In genomic region chr14:81435578-81436295, GRCh38 we compare ENCODE assay signal across 8 cellular contexts. TPM values are rescaled to one million over a fixed set of nuclear protein-coding genes. Genes with fewer than 3 reads are reported as not detected.
DNase-seq lines count a peak whose midpoint lies in the region; ATAC-seq and TF ChIP-seq lines count a peak whose summit lies in the region.

No MANE protein-coding gene starts in this region.

- ATAC-seq in GM21723 (IDR thresholded peaks at IDR 0.05; ENCODE audit: unreplicated experiment) (peak; percentile 43), T-helper 17 cell (peak; percentile 60)

- H3K27me3 Mint-ChIP-seq in T-helper 17 cell = peaks cover 79% of the 10 kb centered on the region
- H3K27me3 Mint-ChIP-seq in chondrocyte (ENCODE audit: low read depth) = peaks cover 78% of the 10 kb centered on the region

- no peaks in the 10 kb centered on the region for H3K36me3 ChIP-seq in kidney epithelial cell (ENCODE audit: control insufficient read depth, insufficient read depth, low read length)

- H3K4me3 ChIP-seq in kidney epithelial cell (ENCODE audit: low read depth, low read length) = peak overlapping the region; percentile 55

- peak overlapping the region; percentile 91 for H3K4me3 Mint-ChIP-seq in T-helper 17 cell
- H3K4me3 Mint-ChIP-seq in chondrocyte (ENCODE audit: unreplicated experiment) = peak overlapping the region; percentile 43

- TF ChIP-seq CTCF in chondrocyte (IDR thresholded peaks at IDR 0.05) (no peak), kidney epithelial cell (IDR thresholded peaks at IDR 0.05; ENCODE audit: insufficient read depth, low read length, poor library complexity, severe bottlenecking) (no peak)

- peaks cover 2% of the 10 kb centered on the region for H3K36me3 Mint-ChIP-seq in T-helper 17 cell (ENCODE audit: low read depth)
- no peaks in the 10 kb centered on the region for H3K36me3 Mint-ChIP-seq in chondrocyte (ENCODE audit: low read depth)

- in situ Hi-C loops in KBM-7 (cut with MboI; ENCODE audit: low pct_unique_long_range_greater_than_20kb, low sequenced_read_pairs) = no loop called here

- no peaks in the 10 kb centered on the region for H3K9me3 Mint-ChIP-seq in chondrocyte (ENCODE audit: low read depth)

- peaks cover 12% of the 10 kb centered on the region for H3K4me1 Mint-ChIP-seq in T-helper 17 cell
- peaks cover 10% of the 10 kb centered on the region for H3K4me1 Mint-ChIP-seq in chondrocyte (ENCODE audit: low read depth)

- H3K9me3 ChIP-seq in T-helper 17 cell (ENCODE audit: control insufficient read depth, low read length, poor library complexity, severe bottlenecking) = no peaks in the 10 kb centered on the region

- DNase-seq in EH (ENCODE audit: low read depth) (peak; percentile 19), KBM-7 (peak; percentile 76), T-helper 17 cell (no peak), chondrocyte (ENCODE audit: low spot score) (no peak), kidney epithelial cell (ENCODE audit: low read depth) (peak; percentile 45), A172 (ENCODE audit: low spot score) (no peak)
- DNase-seq in stimulated activated CD4-positive, alpha-beta T cell treated with anti-CD3 and anti-CD28 coated beads, Interleukin-12 subunit alpha, Interleukin-12 subunit beta, amount 100 ng/mL, for 4 hours = peak; percentile 3

- H3K27ac Mint-ChIP-seq in T-helper 17 cell (no peak overlapping the region), chondrocyte (ENCODE audit: unreplicated experiment) (no peak overlapping the region)

- peaks cover 15% of the 10 kb centered on the region for H3K27me3 ChIP-seq in kidney epithelial cell (ENCODE audit: control insufficient read depth, insufficient read depth, low read length)

RNA-seq across cellular contexts. Expression of gene STON2, which starts 35.6 kb away (rescaled TPM):
- total RNA-seq in T-helper 17 cell (10 to 100 TPM in 1 of 2 donors, 1 to 10 TPM in 1; 2.3 to 51.1 TPM), chondrocyte (not detected in 3 replicates), kidney epithelial cell (17.9 and 20.2 TPM in 2 replicates)
- total RNA-seq in A172 (2014; rRNA removed; shearing (Covaris generic)) = 0.52 and 1.6 TPM in 2 replicates

Comparison
In these comparisons a context has a peak if more than half of its experiments do, and no peak if none do; other contexts are left out.
1. DNase-seq: peak in EH (single experiment), KBM-7 (single experiment), kidney epithelial cell (single experiment) and stimulated activated CD4-positive, alpha-beta T cell treated with anti-CD3 and anti-CD28 coated beads, Interleukin-12 subunit alpha, Interleukin-12 subunit beta, amount 100 ng/mL, for 4 hours (single experiment); none in T-helper 17 cell (0 of 3), chondrocyte (single experiment) and A172 (single experiment).